ENCODE assay signal across 13 cellular contexts in the genomic region with DNA sequence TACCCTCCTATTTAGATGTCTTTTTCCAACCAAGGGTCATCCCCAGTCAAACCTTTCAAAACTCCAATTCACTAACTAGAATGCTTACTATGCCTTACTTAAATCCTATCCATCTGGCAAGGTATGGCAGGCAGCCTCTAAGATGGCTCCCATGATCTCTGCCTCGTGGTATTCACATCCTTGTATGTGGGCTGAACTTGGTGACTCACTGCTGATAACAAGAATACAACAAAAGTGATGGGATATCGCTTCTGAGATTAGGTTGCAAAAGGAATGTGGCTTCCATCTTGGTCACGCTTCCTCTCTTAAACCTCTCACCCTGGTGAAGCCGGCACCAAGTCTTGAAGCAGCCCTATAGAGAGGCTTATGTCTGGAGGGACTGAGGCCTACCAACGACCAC. TPM values are rescaled to one million over a fixed set of nuclear protein-coding genes. Genes with fewer than 3 reads are reported as not detected.
A peak's percentile ranks its signal among the peaks of the same experiment; 100 is the strongest.
DNase-seq lines count a peak whose midpoint lies in the region; ATAC-seq, FAIRE-seq and TF ChIP-seq lines count a peak whose summit lies in the region.
"Had no signal": no experiment of that assay in that cellular context is flagged by ENCODE, and none has a peak within 500 bp of the region (broad histone marks: within the 10 kb centered on the region; RNA-seq: fewer than 3 reads in every experiment).

No MANE protein-coding gene starts in this region.

- no peaks in the 10 kb centered on the region for H3K9me3 ChIP-seq in astrocyte (ENCODE audit: insufficient read depth, low read depth, low read length)
- H3K9me3 ChIP-seq: thoracic aorta had no signal

- H2BK15ac ChIP-seq in mesendoderm (replicated peaks; ENCODE audit: low read depth): no peak overlapping the region

- no peaks in the 10 kb centered on the region for H3K79me1 ChIP-seq in mesendoderm (ENCODE audit: low read length)

- no peaks in the 10 kb centered on the region for H3K36me3 ChIP-seq in astrocyte (ENCODE audit: insufficient read depth, low read length)
- H3K36me3 ChIP-seq in mesendoderm (ENCODE audit: control insufficient read depth, insufficient read depth, low read length): no peaks in the 10 kb centered on the region
- H3K36me3 ChIP-seq: thoracic aorta had no signal

- H3K4me1 Mint-ChIP-seq in astrocyte (ENCODE audit: low read depth, unreplicated experiment): peaks cover 29% of the 10 kb centered on the region

- peak overlapping the region; percentile 2 for H3K4me3 Mint-ChIP-seq in astrocyte (ENCODE audit: unreplicated experiment)

- H3K27ac Mint-ChIP-seq in astrocyte (ENCODE audit: unreplicated experiment): peak overlapping the region; percentile 88

- no peak overlapping the region for H3K23ac ChIP-seq in mesendoderm (ENCODE audit: low read length)

- FAIRE-seq in astrocyte (lab: Jason Lieb, UNC): peak; percentile 83

- H3K27me3 ChIP-seq in astrocyte (ENCODE audit: insufficient read depth, low read length): no peaks in the 10 kb centered on the region
- no peaks in the 10 kb centered on the region for H3K27me3 ChIP-seq in mesendoderm (ENCODE audit: insufficient read depth, low read length, poor library complexity)
- H3K27me3 ChIP-seq in dorsolateral prefrontal cortex: no peaks in the 10 kb centered on the region

- H4K5ac ChIP-seq in mesendoderm (ENCODE audit: low read length): no peak overlapping the region

- TF ChIP-seq CTCF in astrocyte (IDR thresholded peaks at IDR 0.05; ENCODE audit: insufficient read depth, low read depth, low read length): no peak
- no peak for TF ChIP-seq CTCF in dorsolateral prefrontal cortex (IDR thresholded peaks at IDR 0.05 in 54 of 56, conservative IDR thresholded peaks at IDR 0.05 in 2 of 56; ENCODE audit: low read depth in 1 of 56, partially characterized antibody in 56 of 56)

- peak overlapping the region; percentile 30 for H2AK5ac ChIP-seq in mesendoderm (ENCODE audit: low read length)

- no peak overlapping the region for H2BK5ac ChIP-seq in mesendoderm (ENCODE audit: low read length)

- H3K9me3 Mint-ChIP-seq in astrocyte (ENCODE audit: unreplicated experiment): no peaks in the 10 kb centered on the region

- H3K9ac ChIP-seq in astrocyte (ENCODE audit: low read length): peak overlapping the region; percentile 42
- H3K9ac ChIP-seq in mesendoderm (ENCODE audit: low read length): no peak overlapping the region

- H3K18ac ChIP-seq in mesendoderm (ENCODE audit: low read length): no peak overlapping the region

- no peak overlapping the region for H3K56ac ChIP-seq in mesendoderm (ENCODE audit: low read length)

- H3K4ac ChIP-seq in mesendoderm (ENCODE audit: low read depth, low read length): no peak overlapping the region

- no peak for ATAC-seq in GM19324 (IDR thresholded peaks at IDR 0.05; ENCODE audit: low FRiP score, unreplicated experiment)

- H3K27me3 Mint-ChIP-seq in astrocyte (ENCODE audit: low read depth, unreplicated experiment): no peaks in the 10 kb centered on the region

- intact Hi-C loops in posterior cingulate gyrus (cut with DNase I) (no loop called here), dorsolateral prefrontal cortex (cut with DNase I) (no loop called here)

- no peak overlapping the region for H2BK120ac ChIP-seq in mesendoderm (ENCODE audit: low read depth, low read length)

- H3K4me1 ChIP-seq in astrocyte (ENCODE audit: insufficient read depth, low read length) (peaks cover 34% of the 10 kb centered on the region), mesendoderm (ENCODE audit: control insufficient read depth, low read depth, low read length) (peaks cover 11% of the 10 kb centered on the region)

- no peaks in the 10 kb centered on the region for H4K20me1 ChIP-seq in astrocyte (ENCODE audit: insufficient read depth, low read length)

- H3K4me3 ChIP-seq in astrocyte (ENCODE audit: insufficient read depth, low read depth, low read length) (no peak overlapping the region), mesendoderm (ENCODE audit: low read length) (no peak overlapping the region), dorsolateral prefrontal cortex (no peak overlapping the region)
- H3K4me3 ChIP-seq: thoracic aorta had no signal

- H3K4me2 ChIP-seq in astrocyte (ENCODE audit: low read length) (peak overlapping the region; percentile 76), mesendoderm (ENCODE audit: low read length) (no peak overlapping the region)

- WGBS in mesendoderm (ENCODE audit: extremely low coverage, insufficient coverage, low lambda C conversion rate): no CpG with 5 or more reads among the region's 5 CpGs

- H3K36me3 Mint-ChIP-seq in astrocyte (ENCODE audit: low read depth, unreplicated experiment): no peaks in the 10 kb centered on the region

- H2AFZ ChIP-seq in astrocyte (ENCODE audit: low read depth, low read length): peak overlapping the region; percentile 33

- H4K8ac ChIP-seq in mesendoderm (ENCODE audit: low read depth, low read length): no peak overlapping the region

- H3K79me2 ChIP-seq in astrocyte (ENCODE audit: insufficient read depth, low read length) (no peaks in the 10 kb centered on the region), mesendoderm (ENCODE audit: control insufficient read depth, insufficient read depth, low read length) (no peaks in the 10 kb centered on the region)

- H3K27ac ChIP-seq in astrocyte (ENCODE audit: low read depth, low read length) (peak overlapping the region; percentile 85), mesendoderm (ENCODE audit: low read depth, low read length) (no peak overlapping the region), dorsolateral prefrontal cortex (peak overlapping the region in 12 of 59 donors; percentile 7 to 74 (median 36))
- H3K27ac ChIP-seq: thoracic aorta, VCaP had no signal

- DNase-seq in COLO829 (ENCODE audit: low spot score): peak; percentile 70
- peak; percentile 60 for DNase-seq in HS-5 (ENCODE audit: low read depth)
- DNase-seq in astrocyte (ENCODE audit: low read depth): peak; percentile 96
- peak; percentile 92 for DNase-seq in mesendoderm
- no peak for DNase-seq in NCI-H345 (lab: John Stamatoyannopoulos, UW)
- DNase-seq in posterior cingulate gyrus: no peak
- no peak for DNase-seq in dorsolateral prefrontal cortex
- DNase-seq: activated effector memory CD4-positive, alpha-beta T cell treated with anti-CD3 and anti-CD28 coated beads, Interleukin-2, amount 50 U/mL, for 16 hours; DND-41; stimulated activated CD4-positive, alpha-beta T cell treated with anti-CD3 and anti-CD28 coated beads, Interleukin-4, amount 100 ng/mL, for 4 hours had no signal

RNA-seq across cellular contexts. Expression of a gene that starts 29.6 kb away (rescaled TPM):
- total RNA-seq in astrocyte: 0.30 TPM in 1 of 2 replicates, not detected in the other
- polyA plus RNA-seq in mesendoderm (2013, experiment 1 of 2): 0.01 TPM
- polyA plus RNA-seq in mesendoderm (2013, experiment 2 of 2): not detected
- 1 to 10 TPM in 41 of 120 experiments, under 1 TPM in 76, not detected in 3; 0.13 to 4.9 (median 0.77) TPM for total RNA-seq in dorsolateral prefrontal cortex

RNA-seq across cellular contexts. Expression of a gene that starts 38.2 kb away (rescaled TPM):
- total RNA-seq in astrocyte: 2.2 and 3.9 TPM in 2 replicates
- 1.1 TPM for polyA plus RNA-seq in mesendoderm (2013, experiment 1 of 2)
- polyA plus RNA-seq in mesendoderm (2013, experiment 2 of 2): 1.3 TPM
- 10 to 100 TPM in 68 of 120 experiments, 1 to 10 TPM in 52; 3.3 to 35.0 (median 10.9) TPM for total RNA-seq in dorsolateral prefrontal cortex

Comparison
In these comparisons a context has a peak if more than half of its experiments do, and no peak if none do; other contexts are left out.
1. DNase-seq: peak in COLO829 (single experiment), HS-5 (single experiment), astrocyte (single experiment) and mesendoderm (single experiment); none in NCI-H345 (single experiment), posterior cingulate gyrus (0 of 10) and dorsolateral prefrontal cortex (0 of 10).